12 cellular contexts compared by ENCODE assay signal in genomic region chr2:74831693-74832530, GRCh38. TPM values are rescaled to one million over a fixed set of nuclear protein-coding genes. Genes with fewer than 3 reads are reported as not detected.
DNase-seq lines count a peak whose midpoint lies in the region; ATAC-seq and TF ChIP-seq lines count a peak whose summit lies in the region.
"Had no signal": no experiment of that assay in that cellular context is flagged by ENCODE, and none has a peak within 500 bp of the region (broad histone marks: within the 10 kb centered on the region; RNA-seq: fewer than 3 reads in every experiment).

No MANE protein-coding gene starts in this region.

- H3K27me3 Mint-ChIP-seq in GM23338 (ENCODE audit: insufficient read depth, low read depth, poor library complexity), result peaks cover 4% of the 10 kb centered on the region
- H3K27me3 Mint-ChIP-seq in stimulated activated naive B cell treated with anti-CD40 and anti-IgM and Interleukin-4, amounts not matched to agents 10 μg/mL and 1 μg/mL and 100 μg/mL, for 72 hours, result no peaks in the 10 kb centered on the region
- H3K27me3 Mint-ChIP-seq: memory B cell had no signal

- H3K27ac Mint-ChIP-seq in GM23338, result no peak overlapping the region
- H3K27ac Mint-ChIP-seq in stimulated activated naive B cell treated with anti-CD40 and anti-IgM and Interleukin-4, amounts not matched to agents 10 μg/mL and 1 μg/mL and 100 μg/mL, for 72 hours, result no peak overlapping the region
- H3K27ac Mint-ChIP-seq: memory B cell had no signal

- H4K20me1 ChIP-seq in GM23338 (replicated peaks; ENCODE audit: insufficient read depth), result peaks cover 10% of the 10 kb centered on the region

- peaks cover 4% of the 10 kb centered on the region for H3F3A ChIP-seq in GM23338 (replicated peaks; ENCODE audit: low read depth)

- peaks cover 2% of the 10 kb centered on the region; the same call in 2 of the 3 replicates for H3K9me3 Mint-ChIP-seq in GM23338
- no peaks in the 10 kb centered on the region for H3K9me3 Mint-ChIP-seq in stimulated activated naive B cell treated with anti-CD40 and anti-IgM and Interleukin-4, amounts not matched to agents 10 μg/mL and 1 μg/mL and 100 μg/mL, for 72 hours
- H3K9me3 Mint-ChIP-seq: memory B cell had no signal

- H3K36me3 Mint-ChIP-seq in GM23338 (ENCODE audit: low read depth), result no peaks in the 10 kb centered on the region; the same call in 1 of the 3 replicates
- peaks cover 2 to 4% of the 10 kb centered on the region in 2 donors for H3K36me3 Mint-ChIP-seq in stimulated activated naive B cell treated with anti-CD40 and anti-IgM and Interleukin-4, amounts not matched to agents 10 μg/mL and 1 μg/mL and 100 μg/mL, for 72 hours
- H3K36me3 Mint-ChIP-seq: memory B cell had no signal

- H2AFZ ChIP-seq in GM23338, result no peak overlapping the region

- ATAC-seq in GM23338, result no peak
- ATAC-seq in HG03469 (IDR thresholded peaks at IDR 0.05; ENCODE audit: unreplicated experiment), result no peak
- ATAC-seq in stimulated activated naive B cell treated with anti-CD40 and anti-IgM and Interleukin-4, amounts not matched to agents 10 μg/mL and 1 μg/mL and 100 μg/mL, for 72 hours (replicated peaks), result no peak
- ATAC-seq in HG03139 (IDR thresholded peaks at IDR 0.05; ENCODE audit: unreplicated experiment), result no peak
- no peak for ATAC-seq in GM19397 (IDR thresholded peaks at IDR 0.05; ENCODE audit: unreplicated experiment)

- no peak for TF ChIP-seq CTCF in GM23338 (conservative IDR thresholded peaks at IDR 0.05; ENCODE audit: low read depth in 2 of 2)
- no peak for TF ChIP-seq CTCF in foreskin fibroblast (IDR thresholded peaks at IDR 0.05; ENCODE audit: low read depth, low read length)

- H3K4me3 ChIP-seq in GM23338, result no peak overlapping the region
- H3K4me3 ChIP-seq in foreskin fibroblast (ENCODE audit: low read depth in 1 of 2, low read length in 2 of 2), result no peak overlapping the region

- peaks cover 27% of the 10 kb centered on the region; the same call in 2 of the 3 replicates for H3K4me1 Mint-ChIP-seq in GM23338
- peaks cover 24 to 31% of the 10 kb centered on the region in 2 donors for H3K4me1 Mint-ChIP-seq in stimulated activated naive B cell treated with anti-CD40 and anti-IgM and Interleukin-4, amounts not matched to agents 10 μg/mL and 1 μg/mL and 100 μg/mL, for 72 hours

- H3K4me2 ChIP-seq in GM23338, result no peak overlapping the region

- H3K4me1 ChIP-seq in GM23338 (ENCODE audit: insufficient read depth), result peaks cover 7% of the 10 kb centered on the region

- no peaks in the 10 kb centered on the region for H3K27me3 ChIP-seq in GM23338 (ENCODE audit: insufficient read depth)

- DNase-seq in AG08395 (ENCODE audit: low spot score) (peak; percentile 57), GM23338 (ENCODE audit: low spot score) (no peak), SIG-M5 (lab: John Stamatoyannopoulos, UW) (peak; percentile 58), foreskin fibroblast (peak; percentile 28 to 64)
- DNase-seq in stimulated activated naive B cell treated with anti-CD40 and anti-IgM and Interleukin-4, amounts not matched to agents 10 μg/mL and 1 μg/mL and 100 μg/mL, for 72 hours, result no peak
- DNase-seq: activated CD8-positive, alpha-beta memory T cell treated with anti-CD3 and anti-CD28 coated beads, Interleukin-2, amount 50 U/mL, for 48 hours; caudate nucleus; NCI-H2107 had no signal

- H3K4me3 Mint-ChIP-seq in GM23338, result no peak overlapping the region
- no peak overlapping the region for H3K4me3 Mint-ChIP-seq in stimulated activated naive B cell treated with anti-CD40 and anti-IgM and Interleukin-4, amounts not matched to agents 10 μg/mL and 1 μg/mL and 100 μg/mL, for 72 hours
- H3K4me3 Mint-ChIP-seq: memory B cell had no signal

- H3K36me3 ChIP-seq in GM23338 (ENCODE audit: insufficient read depth), result no peaks in the 10 kb centered on the region

- peaks cover 5% of the 10 kb centered on the region; the same call in 1 of the 2 replicates for H3K9me2 ChIP-seq in GM23338 (ENCODE audit: insufficient read depth)

- no peak overlapping the region for H3K27ac ChIP-seq in GM23338 (ENCODE audit: low read depth)

- H3K79me2 ChIP-seq in GM23338 (replicated peaks; ENCODE audit: insufficient read depth), result peaks cover 19% of the 10 kb centered on the region

TF ChIP-seq in GM23338, 12 proteins besides CTCF, POLR2A, EP300 and RAD21:
- TF ChIP-seq POLR2AphosphoS5 (IDR thresholded peaks at IDR 0.05; ENCODE audit: low read depth) (0 out of 2 replicates have a peak, but pooled peaks have one; percentile 21), STAT1 (IDR thresholded peaks at IDR 0.05; ENCODE audit: unreplicated experiment) (no peak), ZNF114 (CRISPR knock-in tag; IDR thresholded peaks at IDR 0.05) (no peak), JUNB (IDR thresholded peaks at IDR 0.05; ENCODE audit: unreplicated experiment) (no peak), ZNF331 (CRISPR knock-in tag; IDR thresholded peaks at IDR 0.05; ENCODE audit: low read depth) (no peak)
TF ChIP-seq in GM23338: peak in this region for 1.

RNA-seq across cellular contexts. Expression of gene HK2, which starts 2.0 kb away (rescaled TPM):
- 54.7 and 56.0 TPM in 2 replicates for total RNA-seq in GM23338 (2014; rRNA removed; shearing (Covaris generic))
- 23.2 and 24.3 TPM in 2 replicates for polyA plus RNA-seq in GM23338 (2016; fragmentation: Nextera tagmentation; extraction: Ambion mirVana)

Comparison
In these comparisons a context has a peak if more than half of its experiments do, and no peak if none do; other contexts are left out.
1. DNase-seq: peak in AG08395 (single experiment), SIG-M5 (single experiment) and foreskin fibroblast (2 of 2); none in GM23338 (single experiment) and stimulated activated naive B cell treated with anti-CD40 and anti-IgM and Interleukin-4, amounts not matched to agents 10 μg/mL and 1 μg/mL and 100 μg/mL, for 72 hours (single experiment).